In the genomic region with DNA sequence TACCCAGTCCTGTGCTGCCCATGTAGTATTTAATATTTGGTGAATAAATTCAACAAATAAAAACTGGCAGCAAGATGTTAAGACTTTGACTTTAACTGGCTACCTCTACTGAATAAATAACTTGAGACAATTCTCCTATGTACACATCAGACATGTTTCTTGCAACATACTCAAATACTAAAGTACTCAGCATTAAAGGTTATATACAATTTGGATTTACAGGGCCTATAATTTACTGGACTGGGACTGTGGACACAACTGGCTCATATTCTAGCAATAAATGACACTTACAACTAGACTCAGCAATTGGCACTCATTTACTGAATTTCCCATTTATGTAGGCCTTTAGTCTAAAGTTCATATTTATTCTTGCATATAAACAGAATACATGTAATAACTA, we compare ENCODE assay signal across 11 cellular contexts. TPM values are rescaled to one million over a fixed set of nuclear protein-coding genes. Genes with fewer than 3 reads are reported as not detected.
A peak's percentile ranks its signal among the peaks of the same experiment; 100 is the strongest.
DNase-seq lines count a peak whose midpoint lies in the region; ATAC-seq, FAIRE-seq and TF ChIP-seq lines count a peak whose summit lies in the region.
"Had no signal": no experiment of that assay in that cellular context is flagged by ENCODE, and none has a peak within 500 bp of the region (broad histone marks: within the 10 kb centered on the region; RNA-seq: fewer than 3 reads in every experiment).

No MANE protein-coding gene starts in this region.

- H3K36me3 Mint-ChIP-seq in activated CD8-positive, alpha-beta T cell treated with anti-CD3 and anti-CD28 coated beads, Interleukin-2, amount 10 ng/mL, durations not matched to agents 7 days and 5 days (ENCODE audit: low read depth): peaks cover 41% of the 10 kb centered on the region

- no peak for FAIRE-seq in RCC 7860 (lab: Jason Lieb, UNC)

- H3K4me3 Mint-ChIP-seq in activated CD8-positive, alpha-beta T cell treated with anti-CD3 and anti-CD28 coated beads, Interleukin-2, amount 10 ng/mL, durations not matched to agents 7 days and 5 days: peak overlapping the region; percentile 59

- peak overlapping the region; percentile 100; the same call in 1 of the 2 replicates for H3K9ac ChIP-seq in iPS-20b (ENCODE audit: low read depth, low read length)

- peak overlapping the region; percentile 56 for H3K27ac Mint-ChIP-seq in activated CD8-positive, alpha-beta T cell treated with anti-CD3 and anti-CD28 coated beads, Interleukin-2, amount 10 ng/mL, durations not matched to agents 7 days and 5 days

- no peaks in the 10 kb centered on the region; the same call in 1 of the 2 replicates for H3K4me1 ChIP-seq in iPS-20b (ENCODE audit: insufficient read depth, low read length)

- CTCF ChIA-PET in activated CD8-positive, alpha-beta T cell treated with anti-CD3 and anti-CD28 coated beads, Interleukin-2, amount 10 ng/mL, durations not matched to agents 7 days and 5 days (lab: Charles Lee): no interaction called here

- no peaks in the 10 kb centered on the region for H3K9me3 ChIP-seq in iPS-20b (ENCODE audit: insufficient read depth, low read depth, low read length)

- no peaks in the 10 kb centered on the region for H3K9me3 Mint-ChIP-seq in activated CD8-positive, alpha-beta T cell treated with anti-CD3 and anti-CD28 coated beads, Interleukin-2, amount 10 ng/mL, durations not matched to agents 7 days and 5 days (ENCODE audit: insufficient read depth)

- H3K4me3 ChIP-seq in GM12865 (ENCODE audit: low read depth, low read length) (peak overlapping the region; percentile 69), iPS-20b (ENCODE audit: low read length) (peak overlapping the region; percentile 99)

- ATAC-seq in activated CD8-positive, alpha-beta T cell treated with anti-CD3 and anti-CD28 coated beads, Interleukin-2, amount 10 ng/mL, durations not matched to agents 7 days and 5 days: no peak
- ATAC-seq in HG02571 (IDR thresholded peaks at IDR 0.05; ENCODE audit: unreplicated experiment) (no peak), HG02678 (IDR thresholded peaks at IDR 0.05; ENCODE audit: unreplicated experiment) (no peak), GM21515 (IDR thresholded peaks at IDR 0.05; ENCODE audit: unreplicated experiment) (no peak)

- TF ChIP-seq CTCF in 22Rv1 (IDR thresholded peaks at IDR 0.05) (no peak), GM12865 (IDR thresholded peaks at IDR 0.05; ENCODE audit: insufficient read depth, low read depth, low read length, missing control alignments) (no peak)

- H3K27ac ChIP-seq in 22Rv1: peak overlapping the region; percentile 88
- H3K27ac ChIP-seq in iPS-20b (ENCODE audit: low read length): no peak overlapping the region

- peaks cover 26% of the 10 kb centered on the region for H3K4me1 Mint-ChIP-seq in activated CD8-positive, alpha-beta T cell treated with anti-CD3 and anti-CD28 coated beads, Interleukin-2, amount 10 ng/mL, durations not matched to agents 7 days and 5 days (ENCODE audit: low read depth)

- no peaks in the 10 kb centered on the region for H3K27me3 Mint-ChIP-seq in activated CD8-positive, alpha-beta T cell treated with anti-CD3 and anti-CD28 coated beads, Interleukin-2, amount 10 ng/mL, durations not matched to agents 7 days and 5 days (ENCODE audit: low read depth)

- H3K27me3 ChIP-seq in iPS-20b (ENCODE audit: insufficient read depth, low read length): no peaks in the 10 kb centered on the region

- DNase-seq in GM12865 (ENCODE audit: low read depth): no peak
- DNase-seq in activated CD8-positive, alpha-beta T cell treated with anti-CD3 and anti-CD28 coated beads, Interleukin-2, amount 10 ng/mL, durations not matched to agents 7 days and 5 days: no peak
- DNase-seq in RCC 7860 (ENCODE audit: low spot score): no peak
- DNase-seq: central memory CD4-positive, alpha-beta T cell; COR-L47; NCI-H526 had no signal

- POLR2A ChIA-PET in activated CD8-positive, alpha-beta T cell treated with anti-CD3 and anti-CD28 coated beads, Interleukin-2, amount 10 ng/mL, durations not matched to agents 7 days and 5 days (lab: Charles Lee): interaction anchor here (3.0 kb wide), 1 partner anchor 42 kb away, joined by 31 read pairs; a partner anchor contains a TSS

- peaks cover 41% of the 10 kb centered on the region for H3K36me3 ChIP-seq in iPS-20b (ENCODE audit: insufficient read depth, low read depth, low read length)

RNA-seq across cellular contexts. Expression of a gene that starts 2.4 kb away (rescaled TPM):
- 10 to 100 TPM; 80.3 to 89.3 TPM for total RNA-seq in activated CD8-positive, alpha-beta T cell treated with anti-CD3 and anti-CD28 coated beads, Interleukin-2, amount 10 ng/mL, durations not matched to agents 7 days and 5 days

RNA-seq across cellular contexts. Expression of a gene that starts 40.9 kb away (rescaled TPM):
- total RNA-seq in activated CD8-positive, alpha-beta T cell treated with anti-CD3 and anti-CD28 coated beads, Interleukin-2, amount 10 ng/mL, durations not matched to agents 7 days and 5 days: 10 to 100 TPM; 10.8 to 10.9 TPM
